Comparison of ENCODE assay signal across 2 cellular contexts in the genomic region with DNA sequence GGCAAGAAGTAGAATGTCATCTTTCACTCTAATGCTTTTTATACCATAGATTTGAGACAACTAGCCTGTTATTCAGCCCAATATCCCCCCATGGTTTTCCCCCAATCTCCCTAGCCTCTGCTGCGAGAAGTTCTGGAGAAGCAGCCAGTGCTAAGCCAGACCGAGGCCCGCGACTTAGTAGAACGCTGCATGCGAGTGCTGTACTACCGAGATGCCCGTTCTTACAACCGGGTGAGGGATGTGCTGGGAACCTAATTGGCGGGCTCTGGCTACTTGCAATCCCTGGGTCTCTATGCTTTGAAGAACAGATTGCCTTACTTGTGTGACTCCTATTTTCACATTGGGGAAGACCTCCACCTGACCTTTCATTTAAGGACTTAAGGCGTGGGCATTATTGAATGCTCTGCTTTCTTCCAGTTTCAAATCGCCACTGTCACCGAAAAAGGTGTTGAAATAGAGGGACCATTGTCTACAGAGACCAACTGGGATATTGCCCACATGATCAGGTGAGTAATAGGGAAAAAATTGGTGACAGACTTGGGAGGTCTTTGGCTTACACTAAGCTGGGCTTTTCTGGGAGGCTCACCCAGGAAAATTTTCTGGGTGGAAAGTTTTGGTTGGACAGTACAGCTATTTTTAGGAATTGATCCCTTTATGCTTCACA.
TF ChIP-seq lines count a peak whose summit lies in the region.

No MANE protein-coding gene starts in this region.

TF ChIP-seq in HepG2, 621 proteins besides CTCF, POLR2A, EP300 and RAD21:
- TF ChIP-seq EED (CRISPR knock-in tag; IDR thresholded peaks at IDR 0.05) (no peak), POLR2G (IDR thresholded peaks at IDR 0.05; ENCODE audit: low read depth, low read length) (peak; percentile 49), PCBP2 (optimal IDR thresholded peaks at IDR 0.05; ENCODE audit: low read depth, low read length, poor library complexity, severe bottlenecking) (no peak), REPIN1 (CRISPR knock-in tag; IDR thresholded peaks at IDR 0.05; ENCODE audit: borderline replicate concordance, low read depth) (no peak), KLF12 (CRISPR knock-in tag; IDR thresholded peaks at IDR 0.05; ENCODE audit: borderline replicate concordance) (no peak)
- TF ChIP-seq, protein P1, sequence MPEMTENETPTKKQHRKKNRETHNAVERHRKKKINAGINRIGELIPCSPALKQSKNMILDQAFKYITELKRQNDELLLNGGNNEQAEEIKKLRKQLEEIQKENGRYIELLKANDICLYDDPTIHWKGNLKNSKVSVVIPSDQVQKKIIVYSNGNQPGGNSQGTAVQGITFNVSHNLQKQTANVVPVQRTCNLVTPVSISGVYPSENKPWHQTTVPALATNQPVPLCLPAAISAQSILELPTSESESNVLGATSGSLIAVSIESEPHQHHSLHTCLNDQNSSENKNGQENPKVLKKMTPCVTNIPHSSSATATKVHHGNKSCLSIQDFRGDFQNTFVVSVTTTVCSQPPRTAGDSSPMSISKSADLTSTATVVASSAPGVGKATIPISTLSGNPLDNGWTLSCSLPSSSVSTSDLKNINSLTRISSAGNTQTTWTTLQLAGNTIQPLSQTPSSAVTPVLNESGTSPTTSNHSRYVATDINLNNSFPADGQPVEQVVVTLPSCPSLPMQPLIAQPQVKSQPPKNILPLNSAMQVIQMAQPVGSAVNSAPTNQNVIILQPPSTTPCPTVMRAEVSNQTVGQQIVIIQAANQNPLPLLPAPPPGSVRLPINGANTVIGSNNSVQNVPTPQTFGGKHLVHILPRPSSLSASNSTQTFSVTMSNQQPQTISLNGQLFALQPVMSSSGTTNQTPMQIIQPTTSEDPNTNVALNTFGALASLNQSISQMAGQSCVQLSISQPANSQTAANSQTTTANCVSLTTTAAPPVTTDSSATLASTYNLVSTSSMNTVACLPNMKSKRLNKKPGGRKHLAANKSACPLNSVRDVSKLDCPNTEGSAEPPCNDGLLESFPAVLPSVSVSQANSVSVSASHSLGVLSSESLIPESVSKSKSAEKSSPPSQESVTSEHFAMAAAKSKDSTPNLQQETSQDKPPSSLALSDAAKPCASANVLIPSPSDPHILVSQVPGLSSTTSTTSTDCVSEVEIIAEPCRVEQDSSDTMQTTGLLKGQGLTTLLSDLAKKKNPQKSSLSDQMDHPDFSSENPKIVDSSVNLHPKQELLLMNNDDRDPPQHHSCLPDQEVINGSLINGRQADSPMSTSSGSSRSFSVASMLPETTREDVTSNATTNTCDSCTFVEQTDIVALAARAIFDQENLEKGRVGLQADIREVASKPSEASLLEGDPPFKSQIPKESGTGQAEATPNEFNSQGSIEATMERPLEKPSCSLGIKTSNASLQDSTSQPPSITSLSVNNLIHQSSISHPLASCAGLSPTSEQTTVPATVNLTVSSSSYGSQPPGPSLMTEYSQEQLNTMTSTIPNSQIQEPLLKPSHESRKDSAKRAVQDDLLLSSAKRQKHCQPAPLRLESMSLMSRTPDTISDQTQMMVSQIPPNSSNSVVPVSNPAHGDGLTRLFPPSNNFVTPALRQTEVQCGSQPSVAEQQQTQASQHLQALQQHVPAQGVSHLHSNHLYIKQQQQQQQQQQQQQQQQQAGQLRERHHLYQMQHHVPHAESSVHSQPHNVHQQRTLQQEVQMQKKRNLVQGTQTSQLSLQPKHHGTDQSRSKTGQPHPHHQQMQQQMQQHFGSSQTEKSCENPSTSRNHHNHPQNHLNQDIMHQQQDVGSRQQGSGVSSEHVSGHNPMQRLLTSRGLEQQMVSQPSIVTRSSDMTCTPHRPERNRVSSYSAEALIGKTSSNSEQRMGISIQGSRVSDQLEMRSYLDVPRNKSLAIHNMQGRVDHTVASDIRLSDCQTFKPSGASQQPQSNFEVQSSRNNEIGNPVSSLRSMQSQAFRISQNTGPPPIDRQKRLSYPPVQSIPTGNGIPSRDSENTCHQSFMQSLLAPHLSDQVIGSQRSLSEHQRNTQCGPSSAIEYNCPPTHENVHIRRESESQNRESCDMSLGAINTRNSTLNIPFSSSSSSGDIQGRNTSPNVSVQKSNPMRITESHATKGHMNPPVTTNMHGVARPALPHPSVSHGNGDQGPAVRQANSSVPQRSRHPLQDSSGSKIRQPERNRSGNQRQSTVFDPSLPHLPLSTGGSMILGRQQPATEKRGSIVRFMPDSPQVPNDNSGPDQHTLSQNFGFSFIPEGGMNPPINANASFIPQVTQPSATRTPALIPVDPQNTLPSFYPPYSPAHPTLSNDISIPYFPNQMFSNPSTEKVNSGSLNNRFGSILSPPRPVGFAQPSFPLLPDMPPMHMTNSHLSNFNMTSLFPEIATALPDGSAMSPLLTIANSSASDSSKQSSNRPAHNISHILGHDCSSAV (CRISPR knock-in tag; IDR thresholded peaks at IDR 0.05; ENCODE audit: borderline replicate concordance), result no peak
- TF ChIP-seq, protein P2, sequence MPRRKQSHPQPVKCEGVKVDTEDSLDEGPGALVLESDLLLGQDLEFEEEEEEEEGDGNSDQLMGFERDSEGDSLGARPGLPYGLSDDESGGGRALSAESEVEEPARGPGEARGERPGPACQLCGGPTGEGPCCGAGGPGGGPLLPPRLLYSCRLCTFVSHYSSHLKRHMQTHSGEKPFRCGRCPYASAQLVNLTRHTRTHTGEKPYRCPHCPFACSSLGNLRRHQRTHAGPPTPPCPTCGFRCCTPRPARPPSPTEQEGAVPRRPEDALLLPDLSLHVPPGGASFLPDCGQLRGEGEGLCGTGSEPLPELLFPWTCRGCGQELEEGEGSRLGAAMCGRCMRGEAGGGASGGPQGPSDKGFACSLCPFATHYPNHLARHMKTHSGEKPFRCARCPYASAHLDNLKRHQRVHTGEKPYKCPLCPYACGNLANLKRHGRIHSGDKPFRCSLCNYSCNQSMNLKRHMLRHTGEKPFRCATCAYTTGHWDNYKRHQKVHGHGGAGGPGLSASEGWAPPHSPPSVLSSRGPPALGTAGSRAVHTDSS (CRISPR knock-in tag; conservative IDR thresholded peaks at IDR 0.05), result no peak

TF ChIP-seq in WTC11, 78 proteins besides CTCF, POLR2A, EP300 and RAD21:
- TF ChIP-seq NR2C2 (CRISPR knock-in tag; IDR thresholded peaks at IDR 0.05) (no peak), TEAD4 (CRISPR knock-in tag; IDR thresholded peaks at IDR 0.05) (no peak), ZBTB21 (CRISPR knock-in tag; IDR thresholded peaks at IDR 0.05; ENCODE audit: borderline replicate concordance) (no peak), SMAD4 (CRISPR knock-in tag; IDR thresholded peaks at IDR 0.05) (no peak), SMAD3 (CRISPR knock-in tag; IDR thresholded peaks at IDR 0.05; ENCODE audit: borderline replicate concordance) (no peak)
- TF ChIP-seq, protein P3, sequence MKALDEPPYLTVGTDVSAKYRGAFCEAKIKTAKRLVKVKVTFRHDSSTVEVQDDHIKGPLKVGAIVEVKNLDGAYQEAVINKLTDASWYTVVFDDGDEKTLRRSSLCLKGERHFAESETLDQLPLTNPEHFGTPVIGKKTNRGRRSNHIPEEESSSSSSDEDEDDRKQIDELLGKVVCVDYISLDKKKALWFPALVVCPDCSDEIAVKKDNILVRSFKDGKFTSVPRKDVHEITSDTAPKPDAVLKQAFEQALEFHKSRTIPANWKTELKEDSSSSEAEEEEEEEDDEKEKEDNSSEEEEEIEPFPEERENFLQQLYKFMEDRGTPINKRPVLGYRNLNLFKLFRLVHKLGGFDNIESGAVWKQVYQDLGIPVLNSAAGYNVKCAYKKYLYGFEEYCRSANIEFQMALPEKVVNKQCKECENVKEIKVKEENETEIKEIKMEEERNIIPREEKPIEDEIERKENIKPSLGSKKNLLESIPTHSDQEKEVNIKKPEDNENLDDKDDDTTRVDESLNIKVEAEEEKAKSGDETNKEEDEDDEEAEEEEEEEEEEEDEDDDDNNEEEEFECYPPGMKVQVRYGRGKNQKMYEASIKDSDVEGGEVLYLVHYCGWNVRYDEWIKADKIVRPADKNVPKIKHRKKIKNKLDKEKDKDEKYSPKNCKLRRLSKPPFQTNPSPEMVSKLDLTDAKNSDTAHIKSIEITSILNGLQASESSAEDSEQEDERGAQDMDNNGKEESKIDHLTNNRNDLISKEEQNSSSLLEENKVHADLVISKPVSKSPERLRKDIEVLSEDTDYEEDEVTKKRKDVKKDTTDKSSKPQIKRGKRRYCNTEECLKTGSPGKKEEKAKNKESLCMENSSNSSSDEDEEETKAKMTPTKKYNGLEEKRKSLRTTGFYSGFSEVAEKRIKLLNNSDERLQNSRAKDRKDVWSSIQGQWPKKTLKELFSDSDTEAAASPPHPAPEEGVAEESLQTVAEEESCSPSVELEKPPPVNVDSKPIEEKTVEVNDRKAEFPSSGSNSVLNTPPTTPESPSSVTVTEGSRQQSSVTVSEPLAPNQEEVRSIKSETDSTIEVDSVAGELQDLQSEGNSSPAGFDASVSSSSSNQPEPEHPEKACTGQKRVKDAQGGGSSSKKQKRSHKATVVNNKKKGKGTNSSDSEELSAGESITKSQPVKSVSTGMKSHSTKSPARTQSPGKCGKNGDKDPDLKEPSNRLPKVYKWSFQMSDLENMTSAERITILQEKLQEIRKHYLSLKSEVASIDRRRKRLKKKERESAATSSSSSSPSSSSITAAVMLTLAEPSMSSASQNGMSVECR (CRISPR knock-in tag; IDR thresholded peaks at IDR 0.05; ENCODE audit: borderline replicate concordance), result no peak
- TF ChIP-seq, protein P4, sequence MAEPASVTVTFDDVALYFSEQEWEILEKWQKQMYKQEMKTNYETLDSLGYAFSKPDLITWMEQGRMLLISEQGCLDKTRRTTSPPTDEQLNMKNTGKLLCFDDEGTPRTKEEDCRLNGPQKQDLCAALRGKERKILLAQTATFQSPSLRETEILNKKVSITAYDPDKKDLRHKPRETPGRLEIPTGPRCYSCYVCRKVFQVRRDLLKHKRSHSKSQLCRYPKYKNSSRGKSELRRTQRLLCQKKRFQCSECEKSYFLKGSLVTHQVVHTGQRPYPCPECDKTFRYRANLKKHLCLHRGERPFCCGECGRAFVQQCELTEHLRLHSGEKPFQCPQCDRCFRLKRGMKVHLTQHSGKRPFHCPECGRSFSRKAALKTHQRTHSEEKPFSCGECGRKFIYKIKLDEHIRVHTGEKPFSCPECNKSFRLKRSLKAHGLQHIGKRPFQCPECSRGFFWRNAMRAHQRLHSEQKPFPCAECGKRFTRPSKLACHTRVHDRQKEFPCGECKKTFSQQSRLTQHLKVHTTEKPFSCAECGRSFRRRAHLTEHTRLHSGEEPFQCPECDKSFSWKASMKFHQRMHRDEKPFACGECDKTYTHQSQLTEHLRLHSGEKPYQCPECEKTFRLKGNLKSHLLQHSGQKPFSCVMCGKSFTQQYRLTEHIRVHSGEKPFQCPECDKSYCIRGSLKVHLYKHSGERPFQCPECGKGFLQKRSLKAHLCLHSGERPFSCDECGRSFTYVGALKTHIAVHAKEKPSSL (CRISPR knock-in tag; conservative IDR thresholded peaks at IDR 0.05), result no peak
